ENCODE assay signal across 9 cellular contexts in the genomic region with DNA sequence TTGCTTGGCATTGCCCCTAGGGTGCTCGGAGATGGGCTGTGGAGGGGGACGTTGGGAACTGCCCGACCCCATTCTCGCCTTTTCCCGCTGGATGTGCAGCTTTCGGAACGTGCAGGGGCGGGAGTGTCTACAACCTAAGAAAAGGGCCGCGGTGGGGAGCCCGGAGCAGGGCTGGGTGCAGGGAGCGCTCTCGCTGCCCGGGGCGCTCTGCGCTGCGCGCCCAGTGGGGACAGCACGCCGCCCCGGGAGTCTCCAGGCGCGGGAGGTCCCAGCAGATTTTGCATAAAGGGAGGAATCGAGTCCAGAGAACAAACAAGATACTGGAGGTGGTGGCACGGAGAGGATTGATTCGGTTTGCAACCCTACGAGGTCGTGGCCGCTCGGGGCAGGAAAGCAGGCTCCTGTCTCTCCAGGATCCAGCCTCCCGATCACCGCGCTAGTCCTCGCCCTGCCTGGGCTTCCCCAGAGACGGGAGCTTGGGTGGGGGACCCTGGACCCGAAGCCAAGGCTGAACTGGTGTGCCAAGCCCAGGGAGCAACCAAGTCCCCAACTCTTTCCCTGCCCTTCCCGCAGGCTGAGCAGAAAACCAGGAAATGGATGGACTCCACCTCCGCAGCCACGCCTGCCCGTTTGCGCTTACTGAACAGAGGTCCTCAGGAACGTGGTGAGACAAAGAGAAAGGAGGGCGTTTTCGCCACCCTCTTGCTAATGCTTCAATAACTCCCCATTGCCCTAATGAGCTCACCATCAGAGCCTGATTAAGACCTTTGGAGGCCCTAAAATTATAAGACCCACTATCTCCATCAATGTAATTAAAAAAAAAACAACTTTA. TPM values are rescaled to one million over a fixed set of nuclear protein-coding genes. Genes with fewer than 3 reads are reported as not detected.
A peak's percentile ranks its signal among the peaks of the same experiment; 100 is the strongest.
DNase-seq lines count a peak whose midpoint lies in the region; ATAC-seq, FAIRE-seq and TF ChIP-seq lines count a peak whose summit lies in the region.
"Had no signal": no experiment of that assay in that cellular context is flagged by ENCODE, and none has a peak within 500 bp of the region (broad histone marks: within the 10 kb centered on the region; RNA-seq: fewer than 3 reads in every experiment).

No MANE protein-coding gene starts in this region.

- peak overlapping the region; percentile 80 for H3K4me3 ChIP-seq in BE2C (ENCODE audit: low read depth, low read length)
- peak overlapping the region; percentile 81 for H3K4me3 ChIP-seq in mucosa of stomach (ENCODE audit: low read length)

- no peaks in the 10 kb centered on the region for H3K9me3 ChIP-seq in BE2C
- no peaks in the 10 kb centered on the region for H3K9me3 ChIP-seq in mucosa of stomach (ENCODE audit: control insufficient read depth, low read length)

- peak; percentile 84 for DNase-seq in BE2C
- DNase-seq in HT-29 (ENCODE audit: low spot score) = peak; percentile 64
- peak; percentile 8 for DNase-seq in RCC 7860 (ENCODE audit: low spot score)
- DNase-seq in erythroblast (lab: John Stamatoyannopoulos, UW) = peak; percentile 44 to 58
- DNase-seq in GM13977 (ENCODE audit: low spot score) = no peak

- in situ Hi-C loops in GM13977 (cut with MboI; ENCODE audit: low pct_unique_long_range_greater_than_20kb, low sequenced_read_pairs, unreplicated experiment) = loop anchor here (25.0 kb wide), 2 partner anchors 188 to 313 kb away; no protein-coding TSS in a partner anchor

- no peak for FAIRE-seq in RCC 7860 (lab: Jason Lieb, UNC)
- FAIRE-seq: islet of Langerhans had no signal

- peak overlapping the region; percentile 84 for H3K9ac ChIP-seq in mucosa of stomach (ENCODE audit: low read length)

- ATAC-seq in HG03139 (IDR thresholded peaks at IDR 0.05; ENCODE audit: unreplicated experiment) (no peak), HG03469 (IDR thresholded peaks at IDR 0.05; ENCODE audit: unreplicated experiment) (no peak)

- H3K36me3 ChIP-seq in BE2C (no peaks in the 10 kb centered on the region), mucosa of stomach (ENCODE audit: control insufficient read depth, insufficient read depth, low read length) (no peaks in the 10 kb centered on the region)

- H3K27me3 ChIP-seq in BE2C = no peaks in the 10 kb centered on the region
- no peaks in the 10 kb centered on the region for H3K27me3 ChIP-seq in mucosa of stomach (ENCODE audit: control insufficient read depth, insufficient read depth, low read length)

- TF ChIP-seq CTCF in BE2C (IDR thresholded peaks at IDR 0.05; ENCODE audit: low read depth, low read length) (no peak), GM13977 (IDR thresholded peaks at IDR 0.05; ENCODE audit: extremely low read depth, insufficient read depth, missing control alignments) (no peak)

- TF ChIP-seq POLR2A in erythroblast (IDR thresholded peaks at IDR 0.05; ENCODE audit: low read length) = peak; percentile 33

- H3K4me1 ChIP-seq in BE2C (peaks cover 6% of the 10 kb centered on the region), mucosa of stomach (ENCODE audit: control insufficient read depth, insufficient read depth, low read length) (peaks cover 13% of the 10 kb centered on the region)

RNA-seq across cellular contexts. Expression of a gene that starts 59.7 kb away (rescaled TPM):
- polyA plus RNA-seq in BE2C (2012; ENCODE audit: insufficient read depth, insufficient read length, low read depth) = 0.06 TPM
- total RNA-seq in HT-29 (2014; rRNA removed; shearing (Covaris generic)) = not detected in 2 replicates
